ENCODE assay signal across 15 cellular contexts in genomic region chr7:55540226-55540858, GRCh38. TPM values are rescaled to one million over a fixed set of nuclear protein-coding genes. Genes with fewer than 3 reads are reported as not detected.
DNase-seq lines count a peak whose midpoint lies in the region; ATAC-seq lines count a peak whose summit lies in the region.
"Had no signal": no experiment of that assay in that cellular context is flagged by ENCODE, and none has a peak within 500 bp of the region (broad histone marks: within the 10 kb centered on the region; RNA-seq: fewer than 3 reads in every experiment).

No MANE protein-coding gene starts in this region.

- ATAC-seq in stimulated activated memory B cell treated with anti-CD40 and anti-IgM and Interleukin-4, amounts not matched to agents 10 μg/mL and 1 μg/mL and 100 μg/mL, for 72 hours: no peak
- no peak for ATAC-seq in GM21723 (IDR thresholded peaks at IDR 0.05; ENCODE audit: unreplicated experiment)

- whole genome bisulfite sequencing in HUES64: 86% methylated on average over 19 of the region's 20 CpGs

- 0 out of 2 replicates have a peak overlapping the region, but pooled peaks have one; percentile 0 for H3K27ac ChIP-seq in HUES64 (ENCODE audit: low read depth, low read length)

- H3K27me3 ChIP-seq in HUES64 (ENCODE audit: insufficient read depth, low read length): no peaks in the 10 kb centered on the region

- intact Hi-C loops in dendritic cell treated with granulocyte-macrophage colony-stimulating factor and Interleukin-4, amounts not matched to agents 40 ng/mL and 50 ng/mL, for 4 days (cut with micrococcal nuclease): no loop called here

- no peaks in the 10 kb centered on the region for H3K27me3 Mint-ChIP-seq in activated T-cell treated with anti-CD3 and anti-CD28 coated beads, Interleukin-2, amount 50 U/mL, for 24 hours
- no peaks in the 10 kb centered on the region for H3K27me3 Mint-ChIP-seq in dendritic cell treated with granulocyte-macrophage colony-stimulating factor and Interleukin-4, amounts not matched to agents 40 ng/mL and 50 ng/mL, for 4 days
- H3K27me3 Mint-ChIP-seq in stimulated activated memory B cell treated with anti-CD40 and anti-IgM and Interleukin-4, amounts not matched to agents 10 μg/mL and 1 μg/mL and 100 μg/mL, for 72 hours: no peaks in the 10 kb centered on the region

- peaks cover 44% of the 10 kb centered on the region for H3K4me1 ChIP-seq in HUES64 (ENCODE audit: insufficient read depth, low read length)

- no peak for DNase-seq in activated T-cell treated with anti-CD3 and anti-CD28 coated beads, Interleukin-2, amount 50 U/mL, for 24 hours
- no peak for DNase-seq in activated T-cell treated with anti-CD3 and anti-CD28 coated beads, Interleukin-2, amount 50 U/mL, for 48 hours
- no peak for DNase-seq in mesenteric fat pad (ENCODE audit: low spot score)
- DNase-seq: Calu3, DMS79 treated with DMSO at 0.1 percent for 48 hours, GDM1, MV-4-11, NCI-H1436, NCI-H2029 treated with DMSO at 0.1 percent for 48 hours, NCI-H510A treated with DMSO at 0.1 percent for 48 hours, SIG-M5 had no signal

- H3K9ac ChIP-seq in HUES64 (ENCODE audit: low read depth, low read length): no peak overlapping the region

- H3K4me3 ChIP-seq in HUES64 (ENCODE audit: low read length): no peak overlapping the region

- peak overlapping the region; percentile 61 for H3K27ac Mint-ChIP-seq in activated T-cell treated with anti-CD3 and anti-CD28 coated beads, Interleukin-2, amount 50 U/mL, for 24 hours
- peak overlapping the region; percentile 98 for H3K27ac Mint-ChIP-seq in dendritic cell treated with granulocyte-macrophage colony-stimulating factor and Interleukin-4, amounts not matched to agents 40 ng/mL and 50 ng/mL, for 4 days
- peak overlapping the region; percentile 95 for H3K27ac Mint-ChIP-seq in stimulated activated memory B cell treated with anti-CD40 and anti-IgM and Interleukin-4, amounts not matched to agents 10 μg/mL and 1 μg/mL and 100 μg/mL, for 72 hours

- H3K9me3 Mint-ChIP-seq in activated T-cell treated with anti-CD3 and anti-CD28 coated beads, Interleukin-2, amount 50 U/mL, for 24 hours: peaks cover 2% of the 10 kb centered on the region
- no peaks in the 10 kb centered on the region for H3K9me3 Mint-ChIP-seq in dendritic cell treated with granulocyte-macrophage colony-stimulating factor and Interleukin-4, amounts not matched to agents 40 ng/mL and 50 ng/mL, for 4 days
- no peaks in the 10 kb centered on the region for H3K9me3 Mint-ChIP-seq in stimulated activated memory B cell treated with anti-CD40 and anti-IgM and Interleukin-4, amounts not matched to agents 10 μg/mL and 1 μg/mL and 100 μg/mL, for 72 hours

- no peaks in the 10 kb centered on the region for H3K36me3 ChIP-seq in HUES64 (ENCODE audit: insufficient read depth, low read length)

- peaks cover 47% of the 10 kb centered on the region for H3K36me3 Mint-ChIP-seq in activated T-cell treated with anti-CD3 and anti-CD28 coated beads, Interleukin-2, amount 50 U/mL, for 24 hours (ENCODE audit: low read depth)
- H3K36me3 Mint-ChIP-seq in dendritic cell treated with granulocyte-macrophage colony-stimulating factor and Interleukin-4, amounts not matched to agents 40 ng/mL and 50 ng/mL, for 4 days (ENCODE audit: low read depth): peaks cover 79% of the 10 kb centered on the region
- peaks cover 69% of the 10 kb centered on the region for H3K36me3 Mint-ChIP-seq in stimulated activated memory B cell treated with anti-CD40 and anti-IgM and Interleukin-4, amounts not matched to agents 10 μg/mL and 1 μg/mL and 100 μg/mL, for 72 hours

- H3K4me1 Mint-ChIP-seq in activated T-cell treated with anti-CD3 and anti-CD28 coated beads, Interleukin-2, amount 50 U/mL, for 24 hours (ENCODE audit: low read depth): peaks cover 76% of the 10 kb centered on the region
- H3K4me1 Mint-ChIP-seq in dendritic cell treated with granulocyte-macrophage colony-stimulating factor and Interleukin-4, amounts not matched to agents 40 ng/mL and 50 ng/mL, for 4 days (ENCODE audit: low read depth): peaks cover 82% of the 10 kb centered on the region
- peaks cover 88% of the 10 kb centered on the region for H3K4me1 Mint-ChIP-seq in stimulated activated memory B cell treated with anti-CD40 and anti-IgM and Interleukin-4, amounts not matched to agents 10 μg/mL and 1 μg/mL and 100 μg/mL, for 72 hours

- no peaks in the 10 kb centered on the region for H3K9me3 ChIP-seq in HUES64 (ENCODE audit: insufficient read depth, low read depth, low read length)

- no peak overlapping the region for H3K4me3 Mint-ChIP-seq in activated T-cell treated with anti-CD3 and anti-CD28 coated beads, Interleukin-2, amount 50 U/mL, for 24 hours
- H3K4me3 Mint-ChIP-seq in dendritic cell treated with granulocyte-macrophage colony-stimulating factor and Interleukin-4, amounts not matched to agents 40 ng/mL and 50 ng/mL, for 4 days: no peak overlapping the region
- peak overlapping the region; percentile 57 for H3K4me3 Mint-ChIP-seq in stimulated activated memory B cell treated with anti-CD40 and anti-IgM and Interleukin-4, amounts not matched to agents 10 μg/mL and 1 μg/mL and 100 μg/mL, for 72 hours

RNA-seq across cellular contexts. Expression of gene VOPP1, which starts 32.0 kb away (rescaled TPM):
- 62.1 TPM for polyA plus RNA-seq in HUES64 (2013, experiment 1 of 2)
- polyA plus RNA-seq in HUES64 (2013, experiment 2 of 2): 53.1 TPM
- 69.5 TPM for total RNA-seq in mesenteric fat pad
